In genomic region chr20:62143118-62143975, GRCh38 we compare ENCODE assay signal across 1 cellular context.
TF ChIP-seq lines count a peak whose summit lies in the region.

PSMA7 (minus strand) TSS chr20:62143394; CDS start chr20:62143303, 91 bp downstream.
SS18L1 (plus strand) TSS chr20:62143769; CDS start chr20:62143821, 52 bp downstream.

TF ChIP-seq in HepG2, 621 proteins besides CTCF, POLR2A, EP300 and RAD21 (continued from another document and continues in another):
- TF ChIP-seq TERF1 (CRISPR knock-in tag; IDR thresholded peaks at IDR 0.05) (0 out of 2 replicates have a peak, but pooled peaks have one; percentile 26), ZNF362 (CRISPR knock-in tag; IDR thresholded peaks at IDR 0.05; ENCODE audit: borderline replicate concordance) (peak; percentile 49; the same call in 1 of the 2 replicates), GABPA (IDR thresholded peaks at IDR 0.05; ENCODE audit: low read depth, low read length) (peak; percentile 33; the same call in 1 of the 2 replicates), GABPA (CRISPR knock-in tag; IDR thresholded peaks at IDR 0.05; ENCODE audit: low read depth) (no peak), SRSF1 (optimal IDR thresholded peaks at IDR 0.05; ENCODE audit: low read depth, low read length) (no peak), ATF6 (CRISPR knock-in tag; conservative IDR thresholded peaks at IDR 0.05) (no peak), PHF5A (CRISPR knock-in tag; IDR thresholded peaks at IDR 0.05; ENCODE audit: low read depth, unreplicated experiment) (no peak), GMEB2 (CRISPR knock-in tag; IDR thresholded peaks at IDR 0.05; ENCODE audit: low read depth) (peak; percentile 87), ZFYVE20 (CRISPR knock-in tag; IDR thresholded peaks at IDR 0.05; ENCODE audit: borderline replicate concordance, low read depth) (no peak), ZZZ3 (CRISPR knock-in tag; IDR thresholded peaks at IDR 0.05; ENCODE audit: borderline replicate concordance) (peak; percentile 67; the same call in 1 of the 2 replicates), PHB2 (IDR thresholded peaks at IDR 0.05; ENCODE audit: partially characterized antibody) (no peak), ZNF670 (CRISPR knock-in tag; IDR thresholded peaks at IDR 0.05; ENCODE audit: borderline replicate concordance) (no peak), HOXD1 (CRISPR knock-in tag; IDR thresholded peaks at IDR 0.05) (0 out of 2 replicates have a peak, but pooled peaks have one; percentile 66), ZEB1 (IDR thresholded peaks at IDR 0.05; ENCODE audit: insufficient replicate concordance, low read depth) (no peak), DZIP1 (CRISPR knock-in tag; IDR thresholded peaks at IDR 0.05) (peak; percentile 29; the same call in 1 of the 2 replicates), THAP7 (CRISPR knock-in tag; IDR thresholded peaks at IDR 0.05) (no peak), GATAD2A (CRISPR knock-in tag; IDR thresholded peaks at IDR 0.05) (no peak; the same call in 1 of the 2 replicates), TRIM24 (CRISPR knock-in tag; IDR thresholded peaks at IDR 0.05) (no peak), ARNTL (CRISPR knock-in tag; IDR thresholded peaks at IDR 0.05) (peak; percentile 38; the same call in 1 of the 2 replicates), CCDC6 (CRISPR knock-in tag; IDR thresholded peaks at IDR 0.05) (peak; percentile 65), MEF2D (CRISPR knock-in tag; IDR thresholded peaks at IDR 0.05) (no peak), ZNF136 (CRISPR knock-in tag; IDR thresholded peaks at IDR 0.05; ENCODE audit: low read depth) (no peak), SP1 (IDR thresholded peaks at IDR 0.05) (no peak), SP1 (CRISPR knock-in tag; IDR thresholded peaks at IDR 0.05) (peak; percentile 72), GMEB1 (CRISPR knock-in tag; IDR thresholded peaks at IDR 0.05; ENCODE audit: borderline replicate concordance) (peak; percentile 97), MTF1 (CRISPR knock-in tag; IDR thresholded peaks at IDR 0.05) (no peak), TAF1 (CRISPR knock-in tag; IDR thresholded peaks at IDR 0.05) (peak; percentile 92), ZNF644 (CRISPR knock-in tag; IDR thresholded peaks at IDR 0.05; ENCODE audit: low read depth) (no peak), TCF7 (IDR thresholded peaks at IDR 0.05; ENCODE audit: low read depth) (no peak), ZNF549 (CRISPR knock-in tag; IDR thresholded peaks at IDR 0.05) (no peak), CHD4 (IDR thresholded peaks at IDR 0.05; ENCODE audit: borderline replicate concordance, low read length) (no peak), NBN (conservative IDR thresholded peaks at IDR 0.05) (no peak), ZNF451 (CRISPR knock-in tag; IDR thresholded peaks at IDR 0.05) (peak; percentile 80; the same call in 1 of the 2 replicates), NRL (CRISPR knock-in tag; IDR thresholded peaks at IDR 0.05; ENCODE audit: borderline replicate concordance) (no peak), ZNF777 (CRISPR knock-in tag; IDR thresholded peaks at IDR 0.05) (peak; percentile 91), PRPF4 (IDR thresholded peaks at IDR 0.05; ENCODE audit: low read depth, low read length, poor library complexity, severe bottlenecking) (no peak), ELF4 (CRISPR knock-in tag; IDR thresholded peaks at IDR 0.05; ENCODE audit: borderline replicate concordance) (no peak), AGO1 (IDR thresholded peaks at IDR 0.05; ENCODE audit: low read depth, low read length, poor library complexity, severe bottlenecking) (no peak), MAF1 (CRISPR knock-in tag; IDR thresholded peaks at IDR 0.05; ENCODE audit: borderline replicate concordance) (no peak), RFXANK (CRISPR knock-in tag; IDR thresholded peaks at IDR 0.05) (no peak), NAIF1 (CRISPR knock-in tag; IDR thresholded peaks at IDR 0.05; ENCODE audit: borderline replicate concordance) (no peak), KLF11 (CRISPR knock-in tag; IDR thresholded peaks at IDR 0.05) (peak; percentile 34; the same call in 1 of the 2 replicates), BCL6 (CRISPR knock-in tag; IDR thresholded peaks at IDR 0.05) (peak; percentile 53), ZMYM2 (CRISPR knock-in tag; IDR thresholded peaks at IDR 0.05) (no peak), ATF4 (CRISPR knock-in tag; IDR thresholded peaks at IDR 0.05) (no peak; a peak in 1 of 4 replicates), RXRA (CRISPR knock-in tag; IDR thresholded peaks at IDR 0.05) (peak; percentile 17; the same call in 1 of the 2 replicates), FOXK2 (IDR thresholded peaks at IDR 0.05) (no peak), DRAP1 (CRISPR knock-in tag; IDR thresholded peaks at IDR 0.05) (no peak; the same call in 1 of the 2 replicates), TBX3 (IDR thresholded peaks at IDR 0.05; ENCODE audit: borderline replicate concordance) (no peak), NPAS2 (CRISPR knock-in tag; IDR thresholded peaks at IDR 0.05; ENCODE audit: borderline replicate concordance) (no peak), ZNF430 (CRISPR knock-in tag; IDR thresholded peaks at IDR 0.05) (no peak; the same call in 1 of the 2 replicates), REPIN1 (CRISPR knock-in tag; IDR thresholded peaks at IDR 0.05; ENCODE audit: borderline replicate concordance, low read depth) (0 out of 2 replicates have a peak, but pooled peaks have one; percentile 62), ZKSCAN1 (IDR thresholded peaks at IDR 0.05; ENCODE audit: low read length) (no peak), RFX5 (IDR thresholded peaks at IDR 0.05; ENCODE audit: low read depth, low read length) (0 out of 2 replicates have a peak, but pooled peaks have one; percentile 44), SP5 (CRISPR knock-in tag; IDR thresholded peaks at IDR 0.05; ENCODE audit: borderline replicate concordance, low read depth) (no peak), ZBTB42 (CRISPR knock-in tag; IDR thresholded peaks at IDR 0.05) (no peak), DNMT1 (CRISPR knock-in tag; IDR thresholded peaks at IDR 0.05) (no peak), ZNF503 (CRISPR knock-in tag; IDR thresholded peaks at IDR 0.05) (no peak; the same call in 1 of the 2 replicates), HNF4A (CRISPR knock-in tag; IDR thresholded peaks at IDR 0.05) (no peak), STAG1 (CRISPR knock-in tag; IDR thresholded peaks at IDR 0.05) (0 out of 2 replicates have a peak, but pooled peaks have one; percentile 9)
